Comparison of ENCODE assay signal across 7 cellular contexts in the genomic region with DNA sequence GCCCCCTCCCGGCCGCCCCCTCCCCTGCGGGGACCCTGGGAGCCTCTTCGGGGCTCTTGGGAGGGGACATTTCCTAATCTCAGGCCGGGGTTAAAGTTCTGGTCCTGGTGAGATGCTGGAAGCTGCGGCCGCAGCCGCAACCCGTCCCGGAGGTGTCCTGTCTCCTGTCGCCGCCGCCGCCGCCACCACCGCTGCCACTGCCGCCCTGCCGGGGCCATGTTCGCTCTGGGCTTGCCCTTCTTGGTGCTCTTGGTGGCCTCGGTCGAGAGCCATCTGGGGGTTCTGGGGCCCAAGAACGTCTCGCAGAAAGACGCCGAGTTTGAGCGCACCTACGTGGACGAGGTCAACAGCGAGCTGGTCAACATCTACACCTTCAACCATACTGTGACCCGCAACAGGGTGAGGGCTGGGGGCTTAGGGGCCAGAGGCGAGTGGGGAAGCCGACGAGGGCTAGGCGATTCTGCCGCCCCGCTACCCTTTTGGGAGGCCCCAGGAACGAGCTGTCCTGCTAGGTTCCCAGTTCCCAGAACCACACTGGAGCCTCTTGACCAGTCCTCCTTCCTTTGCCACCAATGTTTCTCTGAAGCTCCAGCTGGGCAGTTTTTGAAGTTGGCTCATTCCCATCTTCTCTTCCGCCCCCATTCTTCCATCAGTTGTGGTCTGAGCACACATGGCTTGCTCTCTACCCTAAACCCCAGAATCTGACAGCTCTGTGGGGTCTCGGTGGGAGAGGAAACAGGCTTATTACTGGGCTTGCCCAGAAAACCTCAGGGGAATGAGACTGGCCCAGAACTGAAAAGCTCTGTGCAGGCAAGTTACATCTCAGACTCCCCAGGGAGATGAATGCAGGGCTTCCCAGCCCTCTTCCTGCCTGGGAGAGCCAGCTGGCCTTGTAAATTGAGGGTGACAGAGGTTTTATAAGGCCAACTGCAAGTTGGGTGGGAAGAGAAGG. TPM values are rescaled to one million over a fixed set of nuclear protein-coding genes. Genes with fewer than 3 reads are reported as not detected.
A peak's percentile ranks its signal among the peaks of the same experiment; 100 is the strongest.
DNase-seq lines count a peak whose midpoint lies in the region; ATAC-seq and TF ChIP-seq lines count a peak whose summit lies in the region.

No MANE protein-coding gene starts in this region.

- H3K27me3 Mint-ChIP-seq in activated naive CD4-positive, alpha-beta T cell treated with anti-CD3 and anti-CD28 coated beads for 36 hours (ENCODE audit: low read depth), result no peaks in the 10 kb centered on the region

- H3K4me3 ChIP-seq in prostate gland, result peak overlapping the region; percentile 96 to 99

- H3K4me3 Mint-ChIP-seq in activated naive CD4-positive, alpha-beta T cell treated with anti-CD3 and anti-CD28 coated beads for 36 hours, result peak overlapping the region; percentile 93

- H3K4me1 ChIP-seq in prostate gland (replicated peaks), result peaks cover 15% of the 10 kb centered on the region

- peaks cover 26% of the 10 kb centered on the region for H3K4me1 Mint-ChIP-seq in activated naive CD4-positive, alpha-beta T cell treated with anti-CD3 and anti-CD28 coated beads for 36 hours (ENCODE audit: low read depth)

- H3K27ac Mint-ChIP-seq in activated naive CD4-positive, alpha-beta T cell treated with anti-CD3 and anti-CD28 coated beads for 36 hours, result peak overlapping the region; percentile 26

- H3K9me3 ChIP-seq in prostate gland, result no peaks in the 10 kb centered on the region

- H3K27me3 ChIP-seq in prostate gland (replicated peaks; ENCODE audit: insufficient read depth), result no peaks in the 10 kb centered on the region

- H3K9me3 Mint-ChIP-seq in activated naive CD4-positive, alpha-beta T cell treated with anti-CD3 and anti-CD28 coated beads for 36 hours, result no peaks in the 10 kb centered on the region

- intact Hi-C loops in activated naive CD4-positive, alpha-beta T cell treated with anti-CD3 and anti-CD28 coated beads for 36 hours (cut with micrococcal nuclease), result loop anchor here (2.0 kb wide), 1 partner anchor 147 kb away; the partner anchor contains the start of gene CEP164
- intact Hi-C loops in Right ventricle myocardium superior (cut with DNase I), result no loop called here
- intact Hi-C loops in prostate gland (cut with DNase I), result loop anchor here (2.0 to 5.0 kb wide), 2 partner anchors 37 to 47 kb away; partner anchors contain the start of gene PAFAH1B2

- 1% methylated on average over 37 of the region's 39 CpGs for WGBS in prostate gland

- no peaks in the 10 kb centered on the region for H3K36me3 Mint-ChIP-seq in activated naive CD4-positive, alpha-beta T cell treated with anti-CD3 and anti-CD28 coated beads for 36 hours (ENCODE audit: low read depth)

- CTCF ChIA-PET in activated naive CD4-positive, alpha-beta T cell treated with anti-CD3 and anti-CD28 coated beads for 36 hours (lab: Charles Lee), result interaction anchor here (1.1 to 6.4 kb wide), 10 partner anchors 11 to 447 kb away, joined by 3 to 72 read pairs (median 4); partner anchors contain the start of genes APOA5 and PAFAH1B2

- peak overlapping the region; percentile 98 to 99 for H3K27ac ChIP-seq in prostate gland

- H3K36me3 ChIP-seq in prostate gland, result no peaks in the 10 kb centered on the region

- no peak for TF ChIP-seq POLR2A in prostate gland (IDR thresholded peaks at IDR 0.05)

- TF ChIP-seq CTCF in prostate gland (IDR thresholded peaks at IDR 0.05), result no peak

- DNase-seq in NOMO-1 treated with DMSO at 0.1 percent for 48 hours (lab: John Stamatoyannopoulos, UW; ENCODE audit: unreplicated experiment) (peak; percentile 21), Right ventricle myocardium superior (peak; percentile 69), prostate gland (ENCODE audit: low spot score) (no peak), GDM1 (lab: John Stamatoyannopoulos, UW) (no peak)
- DNase-seq in activated naive CD4-positive, alpha-beta T cell treated with anti-CD3 and anti-CD28 coated beads for 36 hours, result peak; percentile 52

- ATAC-seq in GM18511 (IDR thresholded peaks at IDR 0.05; ENCODE audit: unreplicated experiment), result peak; percentile 44
- peak; percentile 20 for ATAC-seq in HG02798 (IDR thresholded peaks at IDR 0.05; ENCODE audit: poor library complexity, unreplicated experiment)
- peak; percentile 59 for ATAC-seq in Right ventricle myocardium superior (ENCODE audit: poor library complexity)

RNA-seq across cellular contexts. Expression of gene SIDT2, which starts 0.8 kb away (rescaled TPM):
- 10 to 100 TPM; 23.9 to 25.6 TPM for total RNA-seq in activated naive CD4-positive, alpha-beta T cell treated with anti-CD3 and anti-CD28 coated beads for 36 hours
- total RNA-seq in Right ventricle myocardium superior (19.5 TPM), prostate gland (100 to 1,000 TPM in 1 of 2 donors, 10 to 100 TPM in 1; 69.5 to 144 TPM)

RNA-seq across cellular contexts. Expression of gene TAGLN, which starts 19.8 kb away (rescaled TPM):
- 1 to 10 TPM; 2.1 to 2.2 TPM for total RNA-seq in activated naive CD4-positive, alpha-beta T cell treated with anti-CD3 and anti-CD28 coated beads for 36 hours
- total RNA-seq in Right ventricle myocardium superior (91.4 TPM), prostate gland (1,000 to 10,000 TPM; 2,153 to 2,440 TPM)

RNA-seq across cellular contexts. Expression of gene PAFAH1B2, which starts 35.2 kb away (rescaled TPM):
- 10 to 100 TPM; 43.7 to 44.3 TPM for total RNA-seq in activated naive CD4-positive, alpha-beta T cell treated with anti-CD3 and anti-CD28 coated beads for 36 hours
- total RNA-seq in Right ventricle myocardium superior (42.6 TPM), prostate gland (100 to 1,000 TPM in 1 of 2 donors, 10 to 100 TPM in 1; 72.5 to 126 TPM)

RNA-seq across cellular contexts. Expression of gene PCSK7, which starts 52.5 kb away (rescaled TPM):
- 10 to 100 TPM; 97.6 to 97.9 TPM for total RNA-seq in activated naive CD4-positive, alpha-beta T cell treated with anti-CD3 and anti-CD28 coated beads for 36 hours
- 22.3 TPM for total RNA-seq in Right ventricle myocardium superior
- total RNA-seq in prostate gland, result 10 to 100 TPM; 38.5 to 45.7 TPM

RNA-seq across cellular contexts. Expression of gene RNF214, which starts 53.1 kb away (rescaled TPM):
- 10 to 100 TPM; 14.0 to 14.4 TPM for total RNA-seq in activated naive CD4-positive, alpha-beta T cell treated with anti-CD3 and anti-CD28 coated beads for 36 hours
- 19.8 TPM for total RNA-seq in Right ventricle myocardium superior
- 10 to 100 TPM in 1 of 2 donors, 1 to 10 TPM in 1; 9.4 to 24.8 TPM for total RNA-seq in prostate gland

Comparison
In these comparisons a context has a peak if more than half of its experiments do, and no peak if none do; other contexts are left out.
1. DNase-seq: peak in NOMO-1 treated with DMSO at 0.1 percent for 48 hours (single experiment), activated naive CD4-positive, alpha-beta T cell treated with anti-CD3 and anti-CD28 coated beads for 36 hours (single experiment) and Right ventricle myocardium superior (single experiment); none in prostate gland (single experiment) and GDM1 (single experiment).
2. RNA of gene TAGLN, which starts 19.8 kb away (total RNA-seq): 2,153 to 2,440 TPM in prostate gland and 91.4 TPM in Right ventricle myocardium superior (single experiment); 2.1 to 2.2 TPM in activated naive CD4-positive, alpha-beta T cell treated with anti-CD3 and anti-CD28 coated beads for 36 hours; every median in the first group is over 10 times any median in the second.
3. Peak in every context shown above with its lines, with median percentiles within 50 percentile points of each other: ATAC-seq.